ENCODE assay signal across 8 cellular contexts in the genomic region with DNA sequence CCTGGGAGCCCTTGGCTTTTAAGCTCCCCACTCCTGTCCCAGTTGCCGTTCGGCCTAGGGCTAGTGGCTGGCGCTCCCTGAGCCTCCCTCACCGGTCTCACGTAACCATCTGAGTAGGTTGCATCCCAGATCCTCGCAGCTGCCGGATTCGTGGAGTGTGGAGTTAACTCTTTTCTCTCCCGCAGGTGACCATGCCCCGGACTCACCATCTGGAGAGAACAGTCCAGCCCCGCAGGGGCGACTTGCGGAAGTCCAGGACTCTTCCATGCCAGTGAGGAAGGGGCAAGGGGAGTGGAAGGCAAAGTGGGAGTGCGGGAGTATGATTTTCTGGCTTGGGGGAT.
DNase-seq lines count a peak whose midpoint lies in the region; ATAC-seq and TF ChIP-seq lines count a peak whose summit lies in the region.

No MANE protein-coding gene starts in this region.

- H3K4me1 ChIP-seq in parathyroid adenoma, result peaks cover 9% of the 10 kb centered on the region

- H3K4me3 ChIP-seq in GM12864 (ENCODE audit: low read depth, low read length), result peak overlapping the region; percentile 83
- peak overlapping the region; percentile 63 for H3K4me3 ChIP-seq in SU-DHL-6 (ENCODE audit: insufficient read depth, low read length, poor library complexity, severe bottlenecking)
- H3K4me3 ChIP-seq in fibroblast of pulmonary artery (replicated peaks; ENCODE audit: low read depth, low read length), result peak overlapping the region; percentile 96
- peak overlapping the region; percentile 90 for H3K4me3 ChIP-seq in parathyroid adenoma (ENCODE audit: low read depth, low read length)

- peaks cover 35% of the 10 kb centered on the region for H3K79me2 ChIP-seq in SU-DHL-6 (ENCODE audit: insufficient read depth, low read length)
- peaks cover 5% of the 10 kb centered on the region for H3K79me2 ChIP-seq in parathyroid adenoma

- H4K20me1 ChIP-seq in SU-DHL-6 (ENCODE audit: low read depth, low read length), result peaks cover 6% of the 10 kb centered on the region

- H3K27me3 ChIP-seq in SU-DHL-6 (ENCODE audit: low read length), result no peaks in the 10 kb centered on the region
- no peaks in the 10 kb centered on the region for H3K27me3 ChIP-seq in parathyroid adenoma (ENCODE audit: control insufficient read depth, insufficient read depth, low read length)

- DNase-seq in GM12864 (ENCODE audit: low read depth), result no peak
- no peak for DNase-seq in fibroblast of pulmonary artery (ENCODE audit: low read depth)
- DNase-seq in D341Med (ENCODE audit: low spot score), result no peak
- no peak for DNase-seq in stimulated activated CD8-positive, alpha-beta memory T cell treated with anti-CD3 and anti-CD28 coated beads, Interleukin-4, amount 100 ng/mL, for 48 hours
- no peak for DNase-seq in retina

- TF ChIP-seq CTCF in GM12864 (IDR thresholded peaks at IDR 0.05; ENCODE audit: low read depth, low read length, missing control alignments), result no peak
- TF ChIP-seq CTCF in SU-DHL-6 (IDR thresholded peaks at IDR 0.05; ENCODE audit: insufficient read depth, low read length, poor library complexity, severe bottlenecking), result no peak
- no peak for TF ChIP-seq CTCF in fibroblast of pulmonary artery (IDR thresholded peaks at IDR 0.05; ENCODE audit: low read length, missing control alignments)
- no peak for TF ChIP-seq CTCF in parathyroid adenoma (IDR thresholded peaks at IDR 0.05)

- H3K4me2 ChIP-seq in SU-DHL-6 (ENCODE audit: low read depth, low read length, poor library complexity, severe bottlenecking) (peak overlapping the region; percentile 94), parathyroid adenoma (ENCODE audit: low read length) (peak overlapping the region; percentile 97)

- H3F3A ChIP-seq in SU-DHL-6 (ENCODE audit: insufficient read depth), result peaks cover 15% of the 10 kb centered on the region

- ATAC-seq in GM21529 (IDR thresholded peaks at IDR 0.05; ENCODE audit: unreplicated experiment), result no peak

- no peak overlapping the region for H2AFZ ChIP-seq in SU-DHL-6 (ENCODE audit: low read depth, low read length, severe bottlenecking)
- H2AFZ ChIP-seq in parathyroid adenoma, result peak overlapping the region; percentile 80

- H3K9me2 ChIP-seq in SU-DHL-6 (replicated peaks; ENCODE audit: insufficient read depth, low read length), result no peaks in the 10 kb centered on the region

- peaks cover 6% of the 10 kb centered on the region for H3K36me3 ChIP-seq in SU-DHL-6 (ENCODE audit: low read length)
- no peaks in the 10 kb centered on the region for H3K36me3 ChIP-seq in parathyroid adenoma (ENCODE audit: control insufficient read depth, insufficient read depth, low read length)

- H3K9me3 ChIP-seq in SU-DHL-6 (ENCODE audit: insufficient read depth, low read length) (no peaks in the 10 kb centered on the region), parathyroid adenoma (ENCODE audit: control insufficient read depth, low read length) (no peaks in the 10 kb centered on the region)

- H3K27ac ChIP-seq in SU-DHL-6 (ENCODE audit: low read depth, low read length), result peak overlapping the region; percentile 90
- peak overlapping the region; percentile 100 for H3K27ac ChIP-seq in parathyroid adenoma

- H3K9ac ChIP-seq in SU-DHL-6 (ENCODE audit: low read length) (peak overlapping the region; percentile 97), parathyroid adenoma (peak overlapping the region; percentile 84)
